ENCODE assay signal across 8 cellular contexts in the genomic region with DNA sequence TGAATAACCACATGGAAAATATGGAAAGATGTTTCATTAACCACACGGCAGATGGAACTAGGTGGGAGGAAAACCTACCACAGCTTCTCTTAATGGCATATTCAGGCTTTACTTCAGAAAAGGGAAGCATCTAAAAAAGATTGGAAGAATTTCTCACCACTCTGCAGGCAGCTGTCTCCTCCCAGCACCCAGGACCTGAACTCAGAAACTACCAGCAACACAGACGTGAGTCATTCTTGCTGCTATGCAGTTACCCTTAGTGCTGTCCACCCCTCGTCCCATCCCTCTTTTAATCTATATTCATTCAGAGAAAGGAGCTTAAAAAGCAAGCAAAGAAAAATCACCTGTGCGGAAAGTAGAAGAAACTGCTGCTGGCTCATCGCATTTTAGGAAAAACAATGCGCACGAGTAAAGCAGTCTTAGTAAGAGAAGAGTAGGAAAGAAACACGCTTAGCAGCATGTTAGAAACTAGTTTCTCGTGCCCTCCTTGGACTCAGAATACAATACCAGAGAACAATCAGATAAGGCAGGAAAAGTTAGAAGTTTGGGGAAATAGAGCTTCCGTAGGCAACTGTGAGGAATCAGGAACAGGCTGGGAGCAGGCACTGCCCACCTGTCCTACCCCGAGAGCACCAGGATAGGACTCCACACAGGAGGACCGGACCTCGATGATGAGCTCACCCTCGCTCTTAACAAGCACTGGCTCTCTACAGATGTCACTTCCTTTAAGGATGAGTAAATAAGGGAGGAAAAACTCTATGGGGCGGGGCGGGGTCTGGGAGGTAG. TPM values are rescaled to one million over a fixed set of nuclear protein-coding genes. Genes with fewer than 3 reads are reported as not detected.
DNase-seq lines count a peak whose midpoint lies in the region; ATAC-seq, FAIRE-seq and TF ChIP-seq lines count a peak whose summit lies in the region.

No MANE protein-coding gene starts in this region.

- no peaks in the 10 kb centered on the region for H3K27me3 Mint-ChIP-seq in H9 (ENCODE audit: low read depth)

- H3K79me1 ChIP-seq in H9 (ENCODE audit: insufficient read depth, low read depth, low read length, poor library complexity, severe bottlenecking) = no peaks in the 10 kb centered on the region

- H4K91ac ChIP-seq in H9 (ENCODE audit: insufficient read length, low read depth, low read length) = no peak overlapping the region

- H3K9ac ChIP-seq in H9 (ENCODE audit: extremely low read depth, insufficient read length, low read length) = no peak overlapping the region

- no CpG with 5 or more reads among the region's 16 CpGs for WGBS in H9 (ENCODE audit: extremely low coverage, insufficient read length, low lambda C conversion rate)

- no peak overlapping the region for H3K56ac ChIP-seq in H9 (ENCODE audit: insufficient read length, low read depth, low read length)

- no peak overlapping the region for H3K23ac ChIP-seq in H9 (ENCODE audit: insufficient read length, low read depth, low read length)

- no peak overlapping the region for H3K18ac ChIP-seq in H9 (ENCODE audit: insufficient read length, low read depth, low read length)

- no peak overlapping the region for H4K5ac ChIP-seq in H9 (ENCODE audit: insufficient read length, low read depth, low read length)

- H3K27me3 ChIP-seq in SJSA1 (replicated peaks) (no peaks in the 10 kb centered on the region), H9 (ENCODE audit: insufficient read depth, low read length) (no peaks in the 10 kb centered on the region)

- peaks cover 0 to 10% (median 5%) of the 10 kb centered on the region in 3 experiments; a peak in 2 of 7 replicates for H3K36me3 Mint-ChIP-seq in H9 (ENCODE audit: insufficient read depth in 1 of 3, low read depth in 3 of 3)

- TF ChIP-seq POLR2A in GM12891 (IDR thresholded peaks at IDR 0.05; ENCODE audit: low read depth, low read length) = peak; percentile 74

- no peak for TF ChIP-seq CTCF in H9 (conservative IDR thresholded peaks at IDR 0.05)

- H3K23me2 ChIP-seq in H9 (ENCODE audit: insufficient read length, low read depth, low read length, poor library complexity, severe bottlenecking) = no peaks in the 10 kb centered on the region

- H3K4me2 ChIP-seq in H9 (ENCODE audit: insufficient read depth, insufficient read length, low read length) = no peak overlapping the region

- peaks cover 32% of the 10 kb centered on the region for H3K4me1 ChIP-seq in SJSA1 (replicated peaks)
- no peaks in the 10 kb centered on the region for H3K4me1 ChIP-seq in H9 (ENCODE audit: insufficient read depth, low read length)

- peaks cover 14 to 16% of the 10 kb centered on the region in 2 experiments for H3K9me3 Mint-ChIP-seq in H9

- no peaks in the 10 kb centered on the region for H3K79me2 ChIP-seq in H9 (ENCODE audit: insufficient read depth, low read length)

- H2BK12ac ChIP-seq in H9 (ENCODE audit: insufficient read length, low read depth, low read length) = no peak overlapping the region

- H3K36me3 ChIP-seq in SJSA1 = no peaks in the 10 kb centered on the region

- peaks cover 12 to 35% of the 10 kb centered on the region in 2 experiments for H3K4me1 Mint-ChIP-seq in H9

- no peak overlapping the region for H3K14ac ChIP-seq in H9 (ENCODE audit: insufficient read depth, low read length)

- H3K9me3 ChIP-seq in SJSA1 (replicated peaks) = no peaks in the 10 kb centered on the region
- no peaks in the 10 kb centered on the region for H3K9me3 ChIP-seq in H9 (ENCODE audit: control insufficient read depth, low read depth, low read length)

- no peak overlapping the region; the same call in 1 of the 2 replicates for H3K27ac ChIP-seq in SJSA1
- no peak overlapping the region for H3K27ac ChIP-seq in H9 (ENCODE audit: insufficient read length, low read depth, low read length)

- no peak overlapping the region for H4K8ac ChIP-seq in H9 (replicated peaks; ENCODE audit: insufficient read length, low read depth, low read length)

- H3K4ac ChIP-seq in H9 (ENCODE audit: low read depth, low read length) = no peak overlapping the region

- H2AFZ ChIP-seq in H9 (ENCODE audit: low read length) = no peak overlapping the region

- no peak overlapping the region for H3K4me3 Mint-ChIP-seq in H9

- peak overlapping the region; percentile 10 for H3K4me3 ChIP-seq in SJSA1

- no peaks in the 10 kb centered on the region for H4K20me1 ChIP-seq in H9 (ENCODE audit: control insufficient read depth, insufficient read depth, insufficient read length)

- H2BK15ac ChIP-seq in H9 (ENCODE audit: low read depth, low read length) = no peak overlapping the region

- ATAC-seq in HG02852 (IDR thresholded peaks at IDR 0.05; ENCODE audit: unreplicated experiment) (peak; percentile 21), HG03097 (IDR thresholded peaks at IDR 0.05; ENCODE audit: low FRiP score, unreplicated experiment) (no peak), HG03469 (IDR thresholded peaks at IDR 0.05; ENCODE audit: unreplicated experiment) (no peak)

- FAIRE-seq in GM12891 (lab: Jason Lieb, UNC) = peak; percentile 83

- H3T11ph ChIP-seq in H9 (ENCODE audit: low read length) = no peak overlapping the region

- DNase-seq in GM12891 (ENCODE audit: insufficient read length, low spot score) (no peak), SJSA1 (ENCODE audit: low read depth in 1 of 2, low spot score in 2 of 2) (peak; percentile 50), kidney glomerular epithelial cell (lab: John Stamatoyannopoulos, UW) (peak; percentile 58), H9 (no peak), SK-N-DZ (ENCODE audit: low spot score) (no peak)

- 0 out of 7 replicates have a peak overlapping the region, but pooled peaks of 1 of the 3 experiments have one; percentile 9 for H3K27ac Mint-ChIP-seq in H9

- H2BK120ac ChIP-seq in H9 (ENCODE audit: low read depth, low read length, poor library complexity, severe bottlenecking) = no peak overlapping the region

- H2BK20ac ChIP-seq in H9 (ENCODE audit: low read depth, low read length, poor library complexity, severe bottlenecking) = no peak overlapping the region

- no peak overlapping the region for H2BK5ac ChIP-seq in H9 (ENCODE audit: insufficient read length, low read length)

- H2AK5ac ChIP-seq in H9 (ENCODE audit: insufficient read length, low read length) = no peak overlapping the region

TF ChIP-seq in GM12891, 5 proteins besides CTCF, POLR2A, EP300 and RAD21:
- TF ChIP-seq PAX5 (IDR thresholded peaks at IDR 0.05; ENCODE audit: insufficient read depth, low read length, severe bottlenecking) (no peak), POLR2AphosphoS5 (IDR thresholded peaks at IDR 0.05; ENCODE audit: low read depth, low read length) (peak; percentile 77), TAF1 (IDR thresholded peaks at IDR 0.05; ENCODE audit: low read depth, low read length) (peak; percentile 47; the same call in 1 of the 2 replicates)

RNA-seq across cellular contexts. Expression of a gene that starts 48.1 kb away (rescaled TPM):
- 0.35 TPM for polyA plus RNA-seq in GM12891 (2012; ENCODE audit: low read depth, missing spikeins)
- total RNA-seq in SJSA1 (2014; rRNA removed; shearing (Covaris generic)) = not detected in 2 replicates
- total RNA-seq in H9 (2021) = 0.09 TPM in 1 of 2 replicates, not detected in the other
- not detected in 2 replicates for polyA plus RNA-seq in SK-N-DZ (2014; cell fraction: cytosol; rRNA removed)
- polyA plus RNA-seq in SK-N-DZ (2014; cell fraction: nucleus; rRNA removed) = not detected in 2 replicates

Comparison
In these comparisons a context has a peak if more than half of its experiments do, and no peak if none do; other contexts are left out.
1. DNase-seq: peak in SJSA1 (2 of 2) and kidney glomerular epithelial cell (single experiment); none in GM12891 (single experiment), H9 (single experiment) and SK-N-DZ (single experiment).